ENCODE assay signal across 1 cellular context in the genomic region with DNA sequence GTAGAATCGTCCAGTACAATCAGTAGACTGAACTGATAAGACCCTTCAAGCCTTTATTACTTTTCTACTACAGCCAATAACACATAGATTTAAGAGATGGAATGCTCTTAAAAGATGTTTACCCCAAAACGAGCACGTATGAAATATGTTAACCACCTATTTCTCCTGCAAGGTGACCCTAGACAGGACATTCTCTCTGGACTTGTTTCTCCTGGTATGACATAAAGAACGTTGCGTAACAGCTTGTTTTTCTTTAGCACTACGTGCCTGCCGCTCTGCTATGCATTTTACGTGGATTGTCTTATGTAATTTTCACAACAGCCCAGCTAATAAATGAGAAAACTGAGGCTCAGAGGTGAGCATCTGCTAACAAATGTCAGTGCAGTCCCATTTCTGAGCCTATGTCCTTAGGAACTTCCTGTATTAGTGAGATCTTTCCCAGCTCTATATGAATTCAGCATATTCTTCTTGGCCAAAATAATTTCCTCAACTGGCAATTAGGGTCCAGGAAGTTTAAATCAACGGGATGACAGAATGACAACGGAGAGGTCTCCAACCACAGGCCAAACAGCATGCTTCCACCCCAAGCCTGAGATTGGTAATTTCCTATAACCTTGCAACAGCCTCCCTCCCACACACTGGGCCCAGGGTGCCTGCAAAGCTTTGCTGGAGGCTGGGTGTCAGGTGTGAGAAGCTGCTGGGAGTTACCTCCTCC.
A peak's percentile ranks its signal among the peaks of the same experiment; 100 is the strongest.
TF ChIP-seq lines count a peak whose summit lies in the region.

No MANE protein-coding gene starts in this region.

TF ChIP-seq in HepG2, 621 proteins besides CTCF, POLR2A, EP300 and RAD21 (continued from another document and continues in another):
- 0 out of 2 replicates have a peak, but pooled peaks have one; percentile 26 for TF ChIP-seq ZNF574 (CRISPR knock-in tag; IDR thresholded peaks at IDR 0.05)
- no peak for TF ChIP-seq ZNF570 (CRISPR knock-in tag; IDR thresholded peaks at IDR 0.05; ENCODE audit: borderline replicate concordance)
- TF ChIP-seq PCBP1 (IDR thresholded peaks at IDR 0.05; ENCODE audit: borderline replicate concordance, low read depth, low read length): no peak
- TF ChIP-seq DNMT1 (CRISPR knock-in tag; IDR thresholded peaks at IDR 0.05): no peak
- TF ChIP-seq, protein P1, sequence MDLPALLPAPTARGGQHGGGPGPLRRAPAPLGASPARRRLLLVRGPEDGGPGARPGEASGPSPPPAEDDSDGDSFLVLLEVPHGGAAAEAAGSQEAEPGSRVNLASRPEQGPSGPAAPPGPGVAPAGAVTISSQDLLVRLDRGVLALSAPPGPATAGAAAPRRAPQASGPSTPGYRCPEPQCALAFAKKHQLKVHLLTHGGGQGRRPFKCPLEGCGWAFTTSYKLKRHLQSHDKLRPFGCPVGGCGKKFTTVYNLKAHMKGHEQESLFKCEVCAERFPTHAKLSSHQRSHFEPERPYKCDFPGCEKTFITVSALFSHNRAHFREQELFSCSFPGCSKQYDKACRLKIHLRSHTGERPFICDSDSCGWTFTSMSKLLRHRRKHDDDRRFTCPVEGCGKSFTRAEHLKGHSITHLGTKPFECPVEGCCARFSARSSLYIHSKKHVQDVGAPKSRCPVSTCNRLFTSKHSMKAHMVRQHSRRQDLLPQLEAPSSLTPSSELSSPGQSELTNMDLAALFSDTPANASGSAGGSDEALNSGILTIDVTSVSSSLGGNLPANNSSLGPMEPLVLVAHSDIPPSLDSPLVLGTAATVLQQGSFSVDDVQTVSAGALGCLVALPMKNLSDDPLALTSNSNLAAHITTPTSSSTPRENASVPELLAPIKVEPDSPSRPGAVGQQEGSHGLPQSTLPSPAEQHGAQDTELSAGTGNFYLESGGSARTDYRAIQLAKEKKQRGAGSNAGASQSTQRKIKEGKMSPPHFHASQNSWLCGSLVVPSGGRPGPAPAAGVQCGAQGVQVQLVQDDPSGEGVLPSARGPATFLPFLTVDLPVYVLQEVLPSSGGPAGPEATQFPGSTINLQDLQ (CRISPR knock-in tag; IDR thresholded peaks at IDR 0.05): no peak
- TF ChIP-seq ZNF777 (CRISPR knock-in tag; IDR thresholded peaks at IDR 0.05): no peak
- TF ChIP-seq ZFP41 (CRISPR knock-in tag; IDR thresholded peaks at IDR 0.05; ENCODE audit: borderline replicate concordance): 0 out of 2 replicates have a peak, but pooled peaks have one; percentile 69
- peak; percentile 45 for TF ChIP-seq ASH2L (IDR thresholded peaks at IDR 0.05; ENCODE audit: insufficient read length, low read depth, low read length)
- no peak for TF ChIP-seq ISX (CRISPR knock-in tag; conservative IDR thresholded peaks at IDR 0.05)
- TF ChIP-seq ZNF841 (CRISPR knock-in tag; IDR thresholded peaks at IDR 0.05; ENCODE audit: borderline replicate concordance): no peak
- TF ChIP-seq, protein P2, sequence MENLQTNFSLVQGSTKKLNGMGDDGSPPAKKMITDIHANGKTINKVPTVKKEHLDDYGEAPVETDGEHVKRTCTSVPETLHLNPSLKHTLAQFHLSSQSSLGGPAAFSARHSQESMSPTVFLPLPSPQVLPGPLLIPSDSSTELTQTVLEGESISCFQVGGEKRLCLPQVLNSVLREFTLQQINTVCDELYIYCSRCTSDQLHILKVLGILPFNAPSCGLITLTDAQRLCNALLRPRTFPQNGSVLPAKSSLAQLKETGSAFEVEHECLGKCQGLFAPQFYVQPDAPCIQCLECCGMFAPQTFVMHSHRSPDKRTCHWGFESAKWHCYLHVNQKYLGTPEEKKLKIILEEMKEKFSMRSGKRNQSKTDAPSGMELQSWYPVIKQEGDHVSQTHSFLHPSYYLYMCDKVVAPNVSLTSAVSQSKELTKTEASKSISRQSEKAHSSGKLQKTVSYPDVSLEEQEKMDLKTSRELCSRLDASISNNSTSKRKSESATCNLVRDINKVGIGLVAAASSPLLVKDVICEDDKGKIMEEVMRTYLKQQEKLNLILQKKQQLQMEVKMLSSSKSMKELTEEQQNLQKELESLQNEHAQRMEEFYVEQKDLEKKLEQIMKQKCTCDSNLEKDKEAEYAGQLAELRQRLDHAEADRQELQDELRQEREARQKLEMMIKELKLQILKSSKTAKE (CRISPR knock-in tag; IDR thresholded peaks at IDR 0.05; ENCODE audit: borderline replicate concordance): no peak
- no peak for TF ChIP-seq ZNF234 (CRISPR knock-in tag; conservative IDR thresholded peaks at IDR 0.05)
- peak; percentile 96 for TF ChIP-seq ARID5B (CRISPR knock-in tag; IDR thresholded peaks at IDR 0.05)
- peak; percentile 85; the same call in 1 of the 2 replicates for TF ChIP-seq ZNF788 (CRISPR knock-in tag; IDR thresholded peaks at IDR 0.05; ENCODE audit: borderline replicate concordance)
- no peak for TF ChIP-seq PRDM4 (CRISPR knock-in tag; IDR thresholded peaks at IDR 0.05; ENCODE audit: borderline replicate concordance)
- no peak for TF ChIP-seq ZNF326 (CRISPR knock-in tag; IDR thresholded peaks at IDR 0.05; ENCODE audit: borderline replicate concordance)
- no peak for TF ChIP-seq GABPA (IDR thresholded peaks at IDR 0.05; ENCODE audit: low read depth, low read length)
- no peak for TF ChIP-seq GABPA (CRISPR knock-in tag; IDR thresholded peaks at IDR 0.05; ENCODE audit: low read depth)
- TF ChIP-seq RORA (CRISPR knock-in tag; IDR thresholded peaks at IDR 0.05): no peak
- TF ChIP-seq HDAC1 (CRISPR knock-in tag; IDR thresholded peaks at IDR 0.05): peak; percentile 84
- TF ChIP-seq TCF7 (IDR thresholded peaks at IDR 0.05; ENCODE audit: low read depth): peak; percentile 14; the same call in 1 of the 2 replicates
- TF ChIP-seq ZNF891 (CRISPR knock-in tag; IDR thresholded peaks at IDR 0.05): no peak; the same call in 1 of the 2 replicates
- TF ChIP-seq, protein P3, sequence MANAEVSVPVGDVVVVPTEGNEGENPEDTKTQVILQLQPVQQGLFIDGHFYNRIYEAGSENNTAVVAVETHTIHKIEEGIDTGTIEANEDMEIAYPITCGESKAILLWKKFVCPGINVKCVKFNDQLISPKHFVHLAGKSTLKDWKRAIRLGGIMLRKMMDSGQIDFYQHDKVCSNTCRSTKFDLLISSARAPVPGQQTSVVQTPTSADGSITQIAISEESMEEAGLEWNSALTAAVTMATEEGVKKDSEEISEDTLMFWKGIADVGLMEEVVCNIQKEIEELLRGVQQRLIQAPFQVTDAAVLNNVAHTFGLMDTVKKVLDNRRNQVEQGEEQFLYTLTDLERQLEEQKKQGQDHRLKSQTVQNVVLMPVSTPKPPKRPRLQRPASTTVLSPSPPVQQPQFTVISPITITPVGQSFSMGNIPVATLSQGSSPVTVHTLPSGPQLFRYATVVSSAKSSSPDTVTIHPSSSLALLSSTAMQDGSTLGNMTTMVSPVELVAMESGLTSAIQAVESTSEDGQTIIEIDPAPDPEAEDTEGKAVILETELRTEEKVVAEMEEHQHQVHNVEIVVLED (CRISPR knock-in tag; IDR thresholded peaks at IDR 0.05; ENCODE audit: borderline replicate concordance): peak; percentile 37; the same call in 1 of the 2 replicates
- TF ChIP-seq, protein P4, sequence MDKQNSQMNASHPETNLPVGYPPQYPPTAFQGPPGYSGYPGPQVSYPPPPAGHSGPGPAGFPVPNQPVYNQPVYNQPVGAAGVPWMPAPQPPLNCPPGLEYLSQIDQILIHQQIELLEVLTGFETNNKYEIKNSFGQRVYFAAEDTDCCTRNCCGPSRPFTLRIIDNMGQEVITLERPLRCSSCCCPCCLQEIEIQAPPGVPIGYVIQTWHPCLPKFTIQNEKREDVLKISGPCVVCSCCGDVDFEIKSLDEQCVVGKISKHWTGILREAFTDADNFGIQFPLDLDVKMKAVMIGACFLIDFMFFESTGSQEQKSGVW (CRISPR knock-in tag; IDR thresholded peaks at IDR 0.05; ENCODE audit: borderline replicate concordance): no peak
- peak; percentile 31 for TF ChIP-seq IKZF4 (CRISPR knock-in tag; IDR thresholded peaks at IDR 0.05; ENCODE audit: borderline replicate concordance, low read depth, not compliant biosample characterization)
- TF ChIP-seq DPF2 (CRISPR knock-in tag; IDR thresholded peaks at IDR 0.05; ENCODE audit: borderline replicate concordance, low read depth): peak; percentile 63; the same call in 1 of the 2 replicates
- peak; percentile 100 for TF ChIP-seq CEBPB (IDR thresholded peaks at IDR 0.05; ENCODE audit: borderline replicate concordance, low read depth, low read length)
- no peak for TF ChIP-seq ZNF263 (CRISPR knock-in tag; IDR thresholded peaks at IDR 0.05)
- TF ChIP-seq ZNF207 (IDR thresholded peaks at IDR 0.05; ENCODE audit: borderline replicate concordance): no peak
- peak; percentile 50; the same call in 1 of the 2 replicates for TF ChIP-seq RBFOX2 (IDR thresholded peaks at IDR 0.05; ENCODE audit: low read depth, low read length)
- TF ChIP-seq ESRRA (CRISPR knock-in tag; IDR thresholded peaks at IDR 0.05; ENCODE audit: low read depth): peak; percentile 93
- TF ChIP-seq ZIK1 (CRISPR knock-in tag; IDR thresholded peaks at IDR 0.05; ENCODE audit: borderline replicate concordance, low read depth): no peak
- no peak for TF ChIP-seq ZNF232 (CRISPR knock-in tag; IDR thresholded peaks at IDR 0.05; ENCODE audit: borderline replicate concordance)
- no peak for TF ChIP-seq ZNF597 (CRISPR knock-in tag; IDR thresholded peaks at IDR 0.05)
- no peak for TF ChIP-seq SRF (IDR thresholded peaks at IDR 0.05; ENCODE audit: low read depth, low read length)
- no peak for TF ChIP-seq KDM6A (CRISPR knock-in tag; IDR thresholded peaks at IDR 0.05; ENCODE audit: low read depth)
- TF ChIP-seq RFX3 (CRISPR knock-in tag; IDR thresholded peaks at IDR 0.05): no peak
- TF ChIP-seq KLF15 (CRISPR knock-in tag; IDR thresholded peaks at IDR 0.05; ENCODE audit: borderline replicate concordance): no peak
- no peak for TF ChIP-seq IRX3 (CRISPR knock-in tag; IDR thresholded peaks at IDR 0.05; ENCODE audit: borderline replicate concordance, low read depth)
- TF ChIP-seq TBX2 (CRISPR knock-in tag; IDR thresholded peaks at IDR 0.05; ENCODE audit: borderline replicate concordance): peak; percentile 91
- 0 out of 2 replicates have a peak, but pooled peaks have one; percentile 11 for TF ChIP-seq ZNF547 (CRISPR knock-in tag; IDR thresholded peaks at IDR 0.05)
- TF ChIP-seq RARG (CRISPR knock-in tag; IDR thresholded peaks at IDR 0.05; ENCODE audit: low read depth): no peak
